ENCODE assay signal across 8 cellular contexts in the genomic region with DNA sequence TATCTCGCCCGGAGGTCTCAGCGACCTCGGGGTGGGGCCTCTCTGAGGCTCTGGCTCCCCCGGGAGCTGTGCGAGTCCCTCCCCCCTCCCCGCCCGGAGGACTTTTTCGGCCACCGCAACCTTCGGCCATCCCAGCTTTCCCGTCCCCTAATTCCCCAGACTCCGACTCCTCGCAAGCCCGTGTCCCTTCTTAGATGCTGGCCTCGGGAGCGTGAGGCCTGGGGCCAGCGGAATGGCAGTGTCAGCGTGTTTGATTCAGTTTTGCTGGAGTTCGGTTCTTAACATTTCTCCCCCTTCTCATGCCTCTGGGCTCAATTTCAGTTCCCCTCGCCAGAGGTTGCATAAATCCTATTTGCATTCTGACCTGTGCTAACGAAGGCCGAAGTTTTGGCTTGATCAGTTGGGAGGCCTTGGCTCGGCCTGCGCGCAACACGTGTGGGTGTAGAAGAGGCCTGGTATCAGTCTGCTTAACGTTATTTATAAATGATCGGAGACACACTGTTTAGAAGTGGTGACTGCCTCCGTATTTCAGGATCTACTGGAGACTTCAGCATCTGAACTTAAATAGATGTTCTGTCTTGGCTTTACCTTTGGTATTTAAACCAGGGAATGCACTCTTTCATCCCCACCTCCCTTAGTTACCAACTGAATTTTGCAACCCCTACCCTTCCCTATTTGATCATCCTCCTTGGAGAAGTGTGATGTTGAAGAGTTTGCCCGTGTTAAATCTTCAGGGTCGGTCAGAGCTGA. TPM values are rescaled to one million over a fixed set of nuclear protein-coding genes. Genes with fewer than 3 reads are reported as not detected.
DNase-seq lines count a peak whose midpoint lies in the region; ATAC-seq, FAIRE-seq and TF ChIP-seq lines count a peak whose summit lies in the region.

No MANE protein-coding gene starts in this region.

- peaks cover 59% of the 10 kb centered on the region for H3K4me1 Mint-ChIP-seq in T-helper 1 cell treated with Interleukin-12 subunit alpha and Interleukin-12 subunit beta and Interleukin-4 antibody, amounts not matched to agents 30 μg/mL and 1 μg/mL, for 36 hours (ENCODE audit: low read depth)

- no peaks in the 10 kb centered on the region for H3K9me3 Mint-ChIP-seq in T-helper 1 cell treated with Interleukin-12 subunit alpha and Interleukin-12 subunit beta and Interleukin-4 antibody, amounts not matched to agents 30 μg/mL and 1 μg/mL, for 36 hours

- DNase-seq in coronary artery (ENCODE audit: low spot score) (peak; percentile 76), left lobe of liver (ENCODE audit: low spot score) (peak; percentile 79), H54 (ENCODE audit: insufficient read length, low spot score) (no peak), A172 (ENCODE audit: low spot score) (no peak)
- peak; percentile 38 for DNase-seq in stimulated activated CD4-positive, alpha-beta T cell treated with anti-CD3 and anti-CD28 coated beads, Interleukin-4, amount 100 ng/mL, for 24 hours

- TF ChIP-seq POLR2A in H54 (IDR thresholded peaks at IDR 0.05; ENCODE audit: low read depth, low read length): no peak

- no peak for FAIRE-seq in H54 (lab: Jason Lieb, UNC)

- H3K27ac ChIP-seq in 22Rv1 (peak overlapping the region; percentile 89), coronary artery (peak overlapping the region; percentile 88 to 97)

- TF ChIP-seq CTCF in 22Rv1 (IDR thresholded peaks at IDR 0.05): no peak
- no peak for TF ChIP-seq CTCF in coronary artery (IDR thresholded peaks at IDR 0.05)

- peak overlapping the region; percentile 100 for H3K27ac Mint-ChIP-seq in T-helper 1 cell treated with Interleukin-12 subunit alpha and Interleukin-12 subunit beta and Interleukin-4 antibody, amounts not matched to agents 30 μg/mL and 1 μg/mL, for 36 hours

- peak; percentile 6 for ATAC-seq in GM21528 (IDR thresholded peaks at IDR 0.05; ENCODE audit: low FRiP score, unreplicated experiment)
- ATAC-seq in left lobe of liver: peak; percentile 47

- H3K4me3 Mint-ChIP-seq in T-helper 1 cell treated with Interleukin-12 subunit alpha and Interleukin-12 subunit beta and Interleukin-4 antibody, amounts not matched to agents 30 μg/mL and 1 μg/mL, for 36 hours: peak overlapping the region; percentile 96

- H3K4me3 ChIP-seq in coronary artery: peak overlapping the region; percentile 77

- peaks cover 45% of the 10 kb centered on the region for H3K36me3 Mint-ChIP-seq in T-helper 1 cell treated with Interleukin-12 subunit alpha and Interleukin-12 subunit beta and Interleukin-4 antibody, amounts not matched to agents 30 μg/mL and 1 μg/mL, for 36 hours (ENCODE audit: low read depth)

- peaks cover 3% of the 10 kb centered on the region for H3K27me3 Mint-ChIP-seq in T-helper 1 cell treated with Interleukin-12 subunit alpha and Interleukin-12 subunit beta and Interleukin-4 antibody, amounts not matched to agents 30 μg/mL and 1 μg/mL, for 36 hours (ENCODE audit: low read depth)

RNA-seq across cellular contexts. Expression of a gene that starts 0.8 kb away (rescaled TPM):
- total RNA-seq in left lobe of liver: 617 TPM
- 431 and 544 TPM in 2 replicates for total RNA-seq in A172 (2014; rRNA removed; shearing (Covaris generic))

RNA-seq across cellular contexts. Expression of a gene that starts 34.7 kb away (rescaled TPM):
- 7.0 TPM for total RNA-seq in left lobe of liver
- 48.7 and 53.8 TPM in 2 replicates for total RNA-seq in A172 (2014; rRNA removed; shearing (Covaris generic))

Comparison
In these comparisons a context has a peak if more than half of its experiments do, and no peak if none do; other contexts are left out.
1. DNase-seq: peak in coronary artery (single experiment), left lobe of liver (single experiment) and stimulated activated CD4-positive, alpha-beta T cell treated with anti-CD3 and anti-CD28 coated beads, Interleukin-4, amount 100 ng/mL, for 24 hours (single experiment); none in H54 (single experiment) and A172 (single experiment).